16 cellular contexts compared by ENCODE assay signal in genomic region chr7:88358534-88358838, GRCh38. TPM values are rescaled to one million over a fixed set of nuclear protein-coding genes. Genes with fewer than 3 reads are reported as not detected.
DNase-seq lines count a peak whose midpoint lies in the region; ATAC-seq and TF ChIP-seq lines count a peak whose summit lies in the region.
"Had no signal": no experiment of that assay in that cellular context is flagged by ENCODE, and none has a peak within 500 bp of the region (broad histone marks: within the 10 kb centered on the region; RNA-seq: fewer than 3 reads in every experiment).

No MANE protein-coding gene starts in this region.

- H3K79me2 ChIP-seq in mammary epithelial cell (ENCODE audit: insufficient read depth, low read length): no peaks in the 10 kb centered on the region

- H3K36me3 Mint-ChIP-seq in MCF 10A (ENCODE audit: insufficient read depth, unreplicated experiment): no peaks in the 10 kb centered on the region
- no peaks in the 10 kb centered on the region for H3K36me3 Mint-ChIP-seq in immature natural killer cell
- no peaks in the 10 kb centered on the region for H3K36me3 Mint-ChIP-seq in endothelial cell (ENCODE audit: low read depth, unreplicated experiment)

- 69% methylated on average over 2 of the region's 2 CpGs for WGBS in mammary epithelial cell (ENCODE audit: low coverage, missing lambda C conversion rate)

- H3K27me3 ChIP-seq in mammary epithelial cell (ENCODE audit: insufficient read depth, low read length): no peaks in the 10 kb centered on the region
- H3K27me3 ChIP-seq: BLaER1, Peyer's patch had no signal

- no peak overlapping the region for H3K4me3 ChIP-seq in mammary epithelial cell (replicated peaks in 1 of 3; ENCODE audit: insufficient read depth in 1 of 3, low read depth in 2 of 3, low read length in 3 of 3)
- H3K4me3 ChIP-seq: BLaER1, HAP-1 had no signal

- H4K20me1 ChIP-seq in mammary epithelial cell (ENCODE audit: insufficient read depth, low read length): no peaks in the 10 kb centered on the region
- H4K20me1 ChIP-seq: BLaER1 had no signal

- TF ChIP-seq CTCF in MCF 10A (IDR thresholded peaks at IDR 0.05; ENCODE audit: unreplicated experiment) (no peak), mammary epithelial cell (conservative IDR thresholded peaks at IDR 0.05 in 1 of 2, IDR thresholded peaks at IDR 0.05 in 1 of 2; ENCODE audit: extremely low read depth in 1 of 2, insufficient read depth in 1 of 2, low read depth in 1 of 2, low read length in 2 of 2) (no peak), VCaP (conservative IDR thresholded peaks at IDR 0.05) (peak; percentile 7), endothelial cell (IDR thresholded peaks at IDR 0.05; ENCODE audit: unreplicated experiment) (no peak)

- intact Hi-C loops in MCF 10A (cut with micrococcal nuclease) (loop anchor here (1.0 to 2.0 kb wide), 2 partner anchors 115 to 248 kb away; no protein-coding TSS in a partner anchor), mammary epithelial cell (cut with micrococcal nuclease) (loop anchor here (10.0 kb wide), 2 partner anchors 484 to 844 kb away; partner anchors contain the start of genes DBF4 and SLC25A40)

- ATAC-seq in HG02938 (IDR thresholded peaks at IDR 0.05; ENCODE audit: unreplicated experiment): peak; percentile 7
- ATAC-seq in HG02885 (IDR thresholded peaks at IDR 0.05; ENCODE audit: poor library complexity, unreplicated experiment): no peak

- H3K9me3 Mint-ChIP-seq in MCF 10A (ENCODE audit: unreplicated experiment): no peaks in the 10 kb centered on the region
- H3K9me3 Mint-ChIP-seq in immature natural killer cell: peaks cover 0 to 2% (median 0%) of the 10 kb centered on the region in 6 donors
- no peaks in the 10 kb centered on the region for H3K9me3 Mint-ChIP-seq in endothelial cell (ENCODE audit: unreplicated experiment)

- in situ Hi-C loops in mammary epithelial cell (cut with MboI; ENCODE audit: low sequenced_read_pairs in 2 of 2): loop anchor here in 1 of 2 donors (5.0 kb wide), 1 partner anchor 121 kb away; no protein-coding TSS in a partner anchor

- no peaks in the 10 kb centered on the region for H3K9me3 ChIP-seq in mammary epithelial cell (replicated peaks; ENCODE audit: insufficient read depth, low read length)
- H3K9me3 ChIP-seq: BLaER1, Peyer's patch had no signal

- no peak overlapping the region for H2AFZ ChIP-seq in mammary epithelial cell (ENCODE audit: low read depth, low read length)

- dilution Hi-C loops in mammary epithelial cell (cut with HindIII; ENCODE audit: low sequenced_read_pairs): no loop called here

- H3K9ac ChIP-seq in mammary epithelial cell (ENCODE audit: insufficient read depth, low read length): no peak overlapping the region
- H3K9ac ChIP-seq: BLaER1 had no signal

- H3K4me1 Mint-ChIP-seq in MCF 10A (ENCODE audit: insufficient read depth, unreplicated experiment): no peaks in the 10 kb centered on the region
- H3K4me1 Mint-ChIP-seq in immature natural killer cell: no peaks in the 10 kb centered on the region
- no peaks in the 10 kb centered on the region for H3K4me1 Mint-ChIP-seq in endothelial cell (ENCODE audit: unreplicated experiment)

- H3K36me3 ChIP-seq in mammary epithelial cell (ENCODE audit: insufficient read depth, low read length): no peaks in the 10 kb centered on the region
- H3K36me3 ChIP-seq: BLaER1, HAP-1, Peyer's patch had no signal

- no peak for DNase-seq in MCF 10A (ENCODE audit: unreplicated experiment)
- no peak for DNase-seq in mammary epithelial cell
- DNase-seq in immature natural killer cell: no peak
- no peak for DNase-seq in endothelial cell (ENCODE audit: low spot score)
- DNase-seq in DMS114 treated with DMSO at 0.1 percent for 48 hours (lab: John Stamatoyannopoulos, UW; ENCODE audit: unreplicated experiment): no peak
- DNase-seq: 8988T, GF-D8, NCI-H1417 treated with DMSO at 0.1 percent for 48 hours, NCI-H2029, Peyer's patch had no signal

- H3K27ac Mint-ChIP-seq in MCF 10A (ENCODE audit: low read depth, unreplicated experiment) (no peak overlapping the region), immature natural killer cell (no peak overlapping the region), endothelial cell (ENCODE audit: unreplicated experiment) (no peak overlapping the region)

- CTCF ChIA-PET in MCF 10A (lab: Yijun Ruan, JAX): interaction anchor here (0.6 to 8.9 kb wide), 15 partner anchors 12 to 189 kb away, joined by 3 to 229 read pairs (median 5); no protein-coding TSS in a partner anchor
- CTCF ChIA-PET in mammary epithelial cell (lab: Charles Lee; ENCODE audit: low non-redundant PET): interaction anchor here (1.9 kb wide), 1 partner anchor 115 kb away, joined by 21 read pairs; no protein-coding TSS in a partner anchor

- H3K4me2 ChIP-seq in mammary epithelial cell (ENCODE audit: insufficient read depth, low read depth, low read length): no peak overlapping the region
- H3K4me2 ChIP-seq: BLaER1 had no signal

- H3K4me3 Mint-ChIP-seq in MCF 10A (ENCODE audit: unreplicated experiment) (peak overlapping the region; percentile 52), immature natural killer cell (no peak overlapping the region), endothelial cell (ENCODE audit: unreplicated experiment) (no peak overlapping the region)

- peaks cover 6% of the 10 kb centered on the region for H3K4me1 ChIP-seq in mammary epithelial cell (ENCODE audit: insufficient read depth, low read length)

- no TSS peak for BruUV-seq in MCF 10A (replicated peaks; lab: Mats Ljungman, UMichigan)
- no TSS peak for BruUV-seq in mammary epithelial cell (replicated peaks; lab: Mats Ljungman, UMichigan)

- H3K27ac ChIP-seq in mammary epithelial cell (ENCODE audit: insufficient read depth, low read depth, low read length) (no peak overlapping the region), VCaP (peak overlapping the region; percentile 44)
- H3K27ac ChIP-seq: BLaER1, Peyer's patch had no signal

- POLR2A ChIA-PET in MCF 10A (lab: Yijun Ruan, JAX): interaction anchor here (0.7 kb wide), 1 partner anchor 139 kb away, joined by 3 read pairs; no protein-coding TSS in a partner anchor

- H3K27me3 Mint-ChIP-seq in MCF 10A (ENCODE audit: insufficient read depth, unreplicated experiment) (no peaks in the 10 kb centered on the region), immature natural killer cell (ENCODE audit: low read depth in 3 of 3) (peaks cover 0 to 3% (median 2%) of the 10 kb centered on the region in 3 donors), endothelial cell (ENCODE audit: unreplicated experiment) (no peaks in the 10 kb centered on the region)

RNA-seq across cellular contexts. Expression of gene STEAP4, which starts 51.8 kb away (rescaled TPM):
- total RNA-seq in MCF 10A (2022): not detected in 2 replicates
- total RNA-seq in mammary epithelial cell: under 1 TPM; 0.47 to 0.67 TPM
- 0.01 TPM for polyA plus RNA-seq in mammary epithelial cell
- polyA minus RNA-seq in mammary epithelial cell: not detected
- polyA plus RNA-seq in immature natural killer cell: not detected
- 0.54 TPM for total RNA-seq in endothelial cell (ENCODE audit: unreplicated experiment)
- total RNA-seq: Daoy had no signal
